ENCODE assay signal across 11 cellular contexts in the genomic region with DNA sequence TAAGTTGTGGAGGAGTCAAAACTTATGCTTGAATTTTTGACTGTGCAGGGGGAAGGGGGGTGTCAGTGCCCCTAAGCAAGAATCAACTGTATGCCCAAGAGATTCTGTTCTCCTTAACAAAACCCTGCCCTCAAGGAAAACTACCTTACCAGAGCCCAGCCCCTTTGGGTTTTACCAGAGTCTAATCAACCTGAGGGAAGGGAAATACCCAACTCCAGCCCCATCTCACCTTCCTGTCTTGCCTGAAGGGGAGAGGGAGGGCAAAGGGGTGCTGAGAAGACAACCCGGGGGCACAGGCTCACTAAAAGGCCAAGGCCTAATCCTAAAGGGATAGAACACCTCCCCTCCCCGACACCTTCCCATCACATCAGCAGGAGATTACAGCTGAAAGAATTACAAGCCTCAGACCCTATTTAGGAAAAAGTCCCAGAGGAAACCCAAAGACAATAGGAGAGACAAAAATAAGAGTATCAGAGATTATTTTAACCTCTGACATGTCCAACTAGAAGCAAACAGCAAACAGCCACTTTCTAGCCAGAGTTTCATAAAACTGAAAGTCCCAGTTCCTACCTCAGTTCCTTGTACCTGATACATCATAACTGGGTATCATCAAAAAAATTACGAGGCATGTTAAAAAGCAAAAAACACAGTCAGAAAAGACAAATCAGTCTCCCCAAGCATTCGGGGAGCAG. TPM values are rescaled to one million over a fixed set of nuclear protein-coding genes. Genes with fewer than 3 reads are reported as not detected.
DNase-seq lines count a peak whose midpoint lies in the region; ATAC-seq and TF ChIP-seq lines count a peak whose summit lies in the region.
"Had no signal": no experiment of that assay in that cellular context is flagged by ENCODE, and none has a peak within 500 bp of the region (broad histone marks: within the 10 kb centered on the region; RNA-seq: fewer than 3 reads in every experiment).

No MANE protein-coding gene starts in this region.

- H3K27ac ChIP-seq in dorsolateral prefrontal cortex: peak overlapping the region in 4 of 59 donors; percentile 21 to 72 (median 36)

- no peak overlapping the region for H3K4me3 ChIP-seq in dorsolateral prefrontal cortex
- H3K4me3 ChIP-seq: left lung had no signal

- H3K36me3 Mint-ChIP-seq in activated naive CD4-positive, alpha-beta T cell treated with anti-CD3 and anti-CD28 coated beads, Interleukin-2, amount 50 U/mL, for 24 hours: no peaks in the 10 kb centered on the region
- peaks cover 2% of the 10 kb centered on the region for H3K36me3 Mint-ChIP-seq in activated naive CD8-positive, alpha-beta T cell treated with anti-CD3 and anti-CD28 coated beads, Interleukin-2, amount 10 ng/mL, durations not matched to agents 7 days and 5 days
- no peaks in the 10 kb centered on the region for H3K36me3 Mint-ChIP-seq in type B pancreatic cell

- peak; percentile 59 for ATAC-seq in HG02852 (IDR thresholded peaks at IDR 0.05; ENCODE audit: unreplicated experiment)
- ATAC-seq in activated naive CD8-positive, alpha-beta T cell treated with anti-CD3 and anti-CD28 coated beads, Interleukin-2, amount 10 ng/mL, durations not matched to agents 7 days and 5 days (ENCODE audit: low read depth): peak; percentile 23

- peaks cover 0 to 12% (median 0%) of the 10 kb centered on the region in 45 donors for H3K27me3 ChIP-seq in dorsolateral prefrontal cortex
- H3K27me3 ChIP-seq: left lung had no signal

- no peaks in the 10 kb centered on the region for H3K27me3 Mint-ChIP-seq in activated naive CD4-positive, alpha-beta T cell treated with anti-CD3 and anti-CD28 coated beads, Interleukin-2, amount 50 U/mL, for 24 hours
- peaks cover 10% of the 10 kb centered on the region for H3K27me3 Mint-ChIP-seq in activated naive CD8-positive, alpha-beta T cell treated with anti-CD3 and anti-CD28 coated beads, Interleukin-2, amount 10 ng/mL, durations not matched to agents 7 days and 5 days
- H3K27me3 Mint-ChIP-seq in type B pancreatic cell: no peaks in the 10 kb centered on the region

- TF ChIP-seq CTCF in type B pancreatic cell (conservative IDR thresholded peaks at IDR 0.05): no peak
- no peak for TF ChIP-seq CTCF in dorsolateral prefrontal cortex (IDR thresholded peaks at IDR 0.05 in 54 of 56, conservative IDR thresholded peaks at IDR 0.05 in 2 of 56; ENCODE audit: low read depth in 1 of 56, partially characterized antibody in 56 of 56)

- no peak for DNase-seq in activated naive CD4-positive, alpha-beta T cell (lab: John Stamatoyannopoulos, UW)
- no peak for DNase-seq in activated naive CD8-positive, alpha-beta T cell treated with anti-CD3 and anti-CD28 coated beads, Interleukin-2, amount 10 ng/mL, durations not matched to agents 7 days and 5 days
- DNase-seq in type B pancreatic cell (ENCODE audit: extremely low spot score, unreplicated experiment): no peak
- DNase-seq in HuH-7 (ENCODE audit: low spot score): no peak
- DNase-seq in dorsolateral prefrontal cortex: no peak
- DNase-seq in NCI-H2107 treated with DMSO at 0.1 percent for 48 hours (lab: John Stamatoyannopoulos, UW; ENCODE audit: unreplicated experiment): no peak
- DNase-seq: left lung, NCI-H187 had no signal

- POLR2A ChIA-PET in activated naive CD8-positive, alpha-beta T cell treated with anti-CD3 and anti-CD28 coated beads, Interleukin-2, amount 10 ng/mL, durations not matched to agents 7 days and 5 days (lab: Charles Lee): interaction anchor here (2.1 kb wide), 1 partner anchor 135 kb away, joined by 8 read pairs; a partner anchor contains a TSS

- peak overlapping the region; percentile 34 for H3K4me3 Mint-ChIP-seq in activated naive CD4-positive, alpha-beta T cell treated with anti-CD3 and anti-CD28 coated beads, Interleukin-2, amount 50 U/mL, for 24 hours
- H3K4me3 Mint-ChIP-seq in activated naive CD8-positive, alpha-beta T cell treated with anti-CD3 and anti-CD28 coated beads, Interleukin-2, amount 10 ng/mL, durations not matched to agents 7 days and 5 days: peak overlapping the region; percentile 81
- H3K4me3 Mint-ChIP-seq in type B pancreatic cell: no peak overlapping the region

- H3K9me3 Mint-ChIP-seq in activated naive CD4-positive, alpha-beta T cell treated with anti-CD3 and anti-CD28 coated beads, Interleukin-2, amount 50 U/mL, for 24 hours: no peaks in the 10 kb centered on the region
- peaks cover 5% of the 10 kb centered on the region for H3K9me3 Mint-ChIP-seq in activated naive CD8-positive, alpha-beta T cell treated with anti-CD3 and anti-CD28 coated beads, Interleukin-2, amount 10 ng/mL, durations not matched to agents 7 days and 5 days
- no peaks in the 10 kb centered on the region for H3K9me3 Mint-ChIP-seq in type B pancreatic cell

- H3K4me1 Mint-ChIP-seq in activated naive CD4-positive, alpha-beta T cell treated with anti-CD3 and anti-CD28 coated beads, Interleukin-2, amount 50 U/mL, for 24 hours: peaks cover 25% of the 10 kb centered on the region
- H3K4me1 Mint-ChIP-seq in activated naive CD8-positive, alpha-beta T cell treated with anti-CD3 and anti-CD28 coated beads, Interleukin-2, amount 10 ng/mL, durations not matched to agents 7 days and 5 days: peaks cover 18% of the 10 kb centered on the region
- no peaks in the 10 kb centered on the region for H3K4me1 Mint-ChIP-seq in type B pancreatic cell (ENCODE audit: unreplicated experiment)

- intact Hi-C loops in dorsolateral prefrontal cortex (cut with DNase I): no loop called here

- peak overlapping the region; percentile 77 for H3K27ac Mint-ChIP-seq in activated naive CD4-positive, alpha-beta T cell treated with anti-CD3 and anti-CD28 coated beads, Interleukin-2, amount 50 U/mL, for 24 hours
- H3K27ac Mint-ChIP-seq in activated naive CD8-positive, alpha-beta T cell treated with anti-CD3 and anti-CD28 coated beads, Interleukin-2, amount 10 ng/mL, durations not matched to agents 7 days and 5 days: peak overlapping the region; percentile 89
- peak overlapping the region; percentile 74 for H3K27ac Mint-ChIP-seq in type B pancreatic cell

RNA-seq across cellular contexts. Expression of a gene that starts 26.8 kb away (rescaled TPM):
- not detected for total RNA-seq in activated naive CD8-positive, alpha-beta T cell treated with anti-CD3 and anti-CD28 coated beads, Interleukin-2, amount 10 ng/mL, durations not matched to agents 7 days and 5 days
- total RNA-seq in type B pancreatic cell (ENCODE audit: low replicate concordance) (not detected in 2 replicates), dorsolateral prefrontal cortex (not detected)
- total RNA-seq: dermis microvascular lymphatic vessel endothelial cell, left lung had no signal
